In genomic region chr4:151736367-151736766, GRCh38 we compare ENCODE assay signal across 8 cellular contexts.
"Had no signal": no experiment of that assay in that cellular context is flagged by ENCODE, and none has a peak within 500 bp of the region (broad histone marks: within the 10 kb centered on the region; RNA-seq: fewer than 3 reads in every experiment).

No MANE protein-coding gene starts in this region.

- ATAC-seq: GM23338, K562 had no signal

- DNase-seq: H9, HCEC 1CT, IMR-90 had no signal

- H3K4me3 ChIP-seq: GM23338, K562 had no signal

- H3K4me3 Mint-ChIP-seq: GM23338, H9 had no signal

- FAIRE-seq: H1, H54, HTR-8/SVneo, K562 had no signal

- H3K27ac Mint-ChIP-seq: GM23338, H9 had no signal

- H3K4me1 Mint-ChIP-seq: GM23338, H9 had no signal
